35 cellular contexts compared by ENCODE assay signal in the genomic region with DNA sequence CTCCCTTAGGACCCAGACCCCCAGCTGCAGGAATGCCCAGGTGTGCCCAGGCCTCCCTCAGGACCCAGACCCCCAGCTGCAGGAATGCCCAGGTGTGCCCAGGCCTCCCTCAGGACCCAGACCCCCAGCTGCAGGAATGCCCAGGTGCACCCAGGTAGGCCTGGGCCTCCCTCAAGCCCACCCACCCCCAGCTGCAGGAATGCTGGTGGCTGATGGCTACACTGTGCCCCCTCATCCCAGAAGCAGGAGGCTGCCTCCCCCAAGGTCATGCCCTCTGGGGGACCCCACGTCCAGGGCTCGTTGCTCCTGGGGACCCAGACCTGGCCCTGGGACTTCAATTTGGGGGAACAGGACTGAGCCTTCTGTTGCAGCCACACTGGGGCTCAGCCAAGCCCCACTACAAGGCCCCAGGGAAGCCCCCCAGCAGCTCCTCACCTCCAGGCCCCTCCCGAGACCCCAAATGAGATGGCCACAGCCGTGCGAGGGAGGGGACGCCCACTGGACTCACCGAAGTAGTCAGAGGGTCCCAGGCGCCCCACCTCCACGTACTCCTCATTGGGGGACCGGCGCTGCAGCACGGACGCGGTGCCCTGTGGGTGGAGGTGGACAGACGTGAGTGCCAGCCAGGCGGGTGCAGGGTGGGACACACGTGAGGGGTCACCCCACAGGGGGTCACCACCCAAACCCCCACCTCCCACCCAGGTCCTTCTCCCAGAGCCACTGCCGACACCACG.
"Had no signal": no experiment of that assay in that cellular context is flagged by ENCODE, and none has a peak within 500 bp of the region (broad histone marks: within the 10 kb centered on the region; RNA-seq: fewer than 3 reads in every experiment).

No MANE protein-coding gene starts in this region.

- H3K9me3 ChIP-seq: adrenal gland, ascending aorta, breast epithelium had no signal

- H3K36me3 ChIP-seq: adrenal gland, ascending aorta, breast epithelium, cardiac muscle cell, WERI-Rb-1 had no signal

- FAIRE-seq: frontal cortex had no signal

- H3K27ac ChIP-seq: adrenal gland, ascending aorta, breast epithelium, cardiac muscle cell, coronary artery, dorsolateral prefrontal cortex, WERI-Rb-1 had no signal

- H3K9me3 Mint-ChIP-seq: activated B cell treated with CpG ODN at 0.5 μM for 24 hours; activated CD8-positive, alpha-beta T cell treated with anti-CD3 and anti-CD28 coated beads for 36 hours; activated naive CD4-positive, alpha-beta T cell treated with anti-CD3 and anti-CD28 coated beads for 36 hours; activated naive CD4-positive, alpha-beta T cell treated with anti-CD3 and anti-CD28 coated beads, Interleukin-2, amount 50 U/mL, for 24 hours; activated naive CD8-positive, alpha-beta T cell treated with anti-CD3 and anti-CD28 coated beads for 36 hours; activated naive CD8-positive, alpha-beta T cell treated with anti-CD3 and anti-CD28 coated beads, Interleukin-2, amount 50 U/mL, for 24 hours; activated T-cell treated with anti-CD3 and anti-CD28 coated beads, Interleukin-2, amount 50 U/mL, for 4 hours; activated T-helper 17 cell treated with anti-CD3 and anti-CD28 coated beads, Interleukin-2, amount 50 U/mL, for 72 hours; dendritic cell treated with granulocyte-macrophage colony-stimulating factor and Interleukin-4, amounts not matched to agents 40 ng/mL and 50 ng/mL, for 4 days; endodermal cell; T-helper 2 cell treated with Interferon-gamma antibody and Interleukin-4, amounts not matched to agents 5 μg/mL and 100 μg/mL, for 36 hours had no signal

- H3K4me1 ChIP-seq: adrenal gland, ascending aorta, breast epithelium had no signal

- ATAC-seq: activated CD4-positive, CD25-positive, alpha-beta regulatory T cell treated with anti-CD3 and anti-CD28 coated beads, Interleukin-2, amount 50 U/mL, for 24 hours; activated CD8-positive, alpha-beta T cell treated with anti-CD3 and anti-CD28 coated beads for 36 hours; activated naive CD8-positive, alpha-beta T cell treated with anti-CD3 and anti-CD28 coated beads, Interleukin-2, amount 50 U/mL, for 24 hours; activated T-cell treated with anti-CD3 and anti-CD28 coated beads, Interleukin-2, amount 50 U/mL, for 4 hours; activated T-helper 17 cell treated with anti-CD3 and anti-CD28 coated beads, Interleukin-2, amount 50 U/mL, for 72 hours; esophagus mucosa; T-helper 17 cell had no signal

- H3K27me3 Mint-ChIP-seq: activated B cell treated with CpG ODN at 0.5 μM for 24 hours; activated CD8-positive, alpha-beta T cell treated with anti-CD3 and anti-CD28 coated beads for 36 hours; activated naive CD4-positive, alpha-beta T cell treated with anti-CD3 and anti-CD28 coated beads, Interleukin-2, amount 50 U/mL, for 24 hours; activated naive CD8-positive, alpha-beta T cell treated with anti-CD3 and anti-CD28 coated beads for 36 hours; activated naive CD8-positive, alpha-beta T cell treated with anti-CD3 and anti-CD28 coated beads, Interleukin-2, amount 50 U/mL, for 24 hours; activated T-helper 17 cell treated with anti-CD3 and anti-CD28 coated beads, Interleukin-2, amount 50 U/mL, for 72 hours; brain; T-helper 17 cell had no signal

- H3K4me3 Mint-ChIP-seq: activated B cell treated with CpG ODN at 0.5 μM for 24 hours; activated CD8-positive, alpha-beta T cell treated with anti-CD3 and anti-CD28 coated beads for 36 hours; activated naive CD4-positive, alpha-beta T cell treated with anti-CD3 and anti-CD28 coated beads for 36 hours; activated naive CD4-positive, alpha-beta T cell treated with anti-CD3 and anti-CD28 coated beads, Interleukin-2, amount 50 U/mL, for 24 hours; activated naive CD8-positive, alpha-beta T cell treated with anti-CD3 and anti-CD28 coated beads for 36 hours; activated naive CD8-positive, alpha-beta T cell treated with anti-CD3 and anti-CD28 coated beads, Interleukin-2, amount 50 U/mL, for 24 hours; activated T-cell treated with anti-CD3 and anti-CD28 coated beads, Interleukin-2, amount 50 U/mL, for 4 hours; activated T-helper 17 cell treated with anti-CD3 and anti-CD28 coated beads, Interleukin-2, amount 50 U/mL, for 72 hours; brain; dendritic cell treated with granulocyte-macrophage colony-stimulating factor and Interleukin-4, amounts not matched to agents 40 ng/mL and 50 ng/mL, for 4 days; endodermal cell; T-helper 17 cell; T-helper 2 cell treated with Interferon-gamma antibody and Interleukin-4, amounts not matched to agents 5 μg/mL and 100 μg/mL, for 36 hours had no signal

- H3K27me3 ChIP-seq: adrenal gland, ascending aorta, breast epithelium, cardiac muscle cell, dorsolateral prefrontal cortex had no signal

- H3K27ac Mint-ChIP-seq: activated B cell treated with CpG ODN at 0.5 μM for 24 hours; activated CD8-positive, alpha-beta T cell treated with anti-CD3 and anti-CD28 coated beads for 36 hours; activated naive CD4-positive, alpha-beta T cell treated with anti-CD3 and anti-CD28 coated beads for 36 hours; activated naive CD4-positive, alpha-beta T cell treated with anti-CD3 and anti-CD28 coated beads, Interleukin-2, amount 50 U/mL, for 24 hours; activated naive CD8-positive, alpha-beta T cell treated with anti-CD3 and anti-CD28 coated beads for 36 hours; activated naive CD8-positive, alpha-beta T cell treated with anti-CD3 and anti-CD28 coated beads, Interleukin-2, amount 50 U/mL, for 24 hours; activated T-helper 17 cell treated with anti-CD3 and anti-CD28 coated beads, Interleukin-2, amount 50 U/mL, for 72 hours; brain; dendritic cell treated with granulocyte-macrophage colony-stimulating factor and Interleukin-4, amounts not matched to agents 40 ng/mL and 50 ng/mL, for 4 days; endodermal cell; T-helper 17 cell; T-helper 2 cell treated with Interferon-gamma antibody and Interleukin-4, amounts not matched to agents 5 μg/mL and 100 μg/mL, for 36 hours had no signal

- H3K4me3 ChIP-seq: adrenal gland, ascending aorta, breast epithelium, cardiac muscle cell, coronary artery, dorsolateral prefrontal cortex had no signal

- H3K4me1 Mint-ChIP-seq: activated B cell treated with CpG ODN at 0.5 μM for 24 hours; activated naive CD4-positive, alpha-beta T cell treated with anti-CD3 and anti-CD28 coated beads, Interleukin-2, amount 50 U/mL, for 24 hours; activated naive CD8-positive, alpha-beta T cell treated with anti-CD3 and anti-CD28 coated beads for 36 hours; activated naive CD8-positive, alpha-beta T cell treated with anti-CD3 and anti-CD28 coated beads, Interleukin-2, amount 50 U/mL, for 24 hours; activated T-helper 17 cell treated with anti-CD3 and anti-CD28 coated beads, Interleukin-2, amount 50 U/mL, for 72 hours; brain; endodermal cell; T-helper 17 cell had no signal

- DNase-seq: activated B cell treated with CpG ODN at 0.5 μM for 24 hours; activated CD4-positive, alpha-beta T cell treated with anti-CD3 and anti-CD28 coated beads for 48 hours; activated CD4-positive, alpha-beta T cell treated with anti-CD3 and anti-CD28 coated beads, Interleukin-2, amount 50 U/mL, for 1 hour; activated CD4-positive, alpha-beta T cell treated with anti-CD3 and anti-CD28 coated beads, Interleukin-2, amount 50 U/mL, for 48 hours; activated CD8-positive, alpha-beta memory T cell treated with anti-CD3 and anti-CD28 coated beads for 24 hours; activated CD8-positive, alpha-beta T cell treated with anti-CD3 and anti-CD28 coated beads for 36 hours; activated effector memory CD4-positive, alpha-beta T cell treated with Interleukin-2 at 50 U/mL for 16 hours; activated naive CD4-positive, alpha-beta T cell treated with anti-CD3 and anti-CD28 coated beads for 36 hours; activated naive CD8-positive, alpha-beta T cell treated with anti-CD3 and anti-CD28 coated beads for 36 hours; activated naive CD8-positive, alpha-beta T cell treated with anti-CD3 and anti-CD28 coated beads, Interleukin-2, amount 50 U/mL, for 24 hours; activated T-cell treated with anti-CD3 and anti-CD28 coated beads, Interleukin-2, amount 50 U/mL, for 4 hours; adrenal gland; central memory CD4-positive, alpha-beta T cell; cerebellar nuclear complex; dorsolateral prefrontal cortex; effector memory CD4-positive, alpha-beta T cell; endodermal cell; foreskin fibroblast; head of caudate nucleus; T-helper 1 cell; T-helper 17 cell; T1000; WERI-Rb-1 had no signal
